Comparison of ENCODE assay signal across 17 cellular contexts in genomic region chr4:84263415-84263814, GRCh38.
A peak's percentile ranks its signal among the peaks of the same experiment; 100 is the strongest.
DNase-seq lines count a peak whose midpoint lies in the region; ATAC-seq and TF ChIP-seq lines count a peak whose summit lies in the region.
"Had no signal": no experiment of that assay in that cellular context is flagged by ENCODE, and none has a peak within 500 bp of the region (broad histone marks: within the 10 kb centered on the region; RNA-seq: fewer than 3 reads in every experiment).

No MANE protein-coding gene starts in this region.

- DNase-seq in SKM-1 treated with dmso at 0.1 percent for 144 hours (lab: John Stamatoyannopoulos, UW; ENCODE audit: unreplicated experiment) = peak; percentile 5
- DNase-seq in SKM-1 (lab: John Stamatoyannopoulos, UW; ENCODE audit: unreplicated experiment) = no peak
- peak; percentile 60 for DNase-seq in Karpas-422
- DNase-seq in superior temporal gyrus (ENCODE audit: extremely low spot score) = no peak
- no peak for DNase-seq in GM23338 (ENCODE audit: low spot score)
- DNase-seq in NCI-H187 (lab: John Stamatoyannopoulos, UW) = no peak
- no peak for DNase-seq in NCI-H345 (lab: John Stamatoyannopoulos, UW)
- DNase-seq: activated naive CD8-positive, alpha-beta T cell treated with anti-CD3 and anti-CD28 coated beads, Interleukin-2, amount 10 ng/mL, durations not matched to agents 7 days and 5 days; NCI-H1436 treated with DMSO at 0.1 percent for 48 hours; NK-92 treated with Interleukin-12 subunit alpha and Interleukin-12 subunit beta, amount 100 ng/mL, for 24 hours; right cardiac atrium; stimulated activated naive B cell treated with anti-CD40 and anti-IgM and Interleukin-4, amounts not matched to agents 10 μg/mL and 1 μg/mL and 100 μg/mL, for 72 hours; thyroid gland had no signal

- H3K9ac ChIP-seq in Karpas-422 (ENCODE audit: low read length) = no peak overlapping the region

- H3K27ac Mint-ChIP-seq in GM23338 = no peak overlapping the region
- H3K27ac Mint-ChIP-seq: activated naive CD8-positive, alpha-beta T cell treated with anti-CD3 and anti-CD28 coated beads, Interleukin-2, amount 10 ng/mL, durations not matched to agents 7 days and 5 days; stimulated activated naive B cell treated with anti-CD40 and anti-IgM and Interleukin-4, amounts not matched to agents 10 μg/mL and 1 μg/mL and 100 μg/mL, for 72 hours; WTC11 had no signal

- H3K27ac ChIP-seq in Karpas-422 (ENCODE audit: low read length) (no peak overlapping the region), GM23338 (ENCODE audit: low read depth) (no peak overlapping the region)
- H3K27ac ChIP-seq: hepatocyte, thyroid gland had no signal

- no peak overlapping the region for H2AFZ ChIP-seq in Karpas-422 (ENCODE audit: low read length)
- H2AFZ ChIP-seq in GM23338 = no peak overlapping the region
- H2AFZ ChIP-seq: hepatocyte had no signal

- H3K27me3 Mint-ChIP-seq in GM23338 (ENCODE audit: insufficient read depth, low read depth, poor library complexity) = no peaks in the 10 kb centered on the region
- H3K27me3 Mint-ChIP-seq: activated naive CD8-positive, alpha-beta T cell treated with anti-CD3 and anti-CD28 coated beads, Interleukin-2, amount 10 ng/mL, durations not matched to agents 7 days and 5 days; stimulated activated naive B cell treated with anti-CD40 and anti-IgM and Interleukin-4, amounts not matched to agents 10 μg/mL and 1 μg/mL and 100 μg/mL, for 72 hours had no signal

- H3K4me1 Mint-ChIP-seq in GM23338 = peaks cover 2% of the 10 kb centered on the region; the same call in 1 of the 3 replicates
- H3K4me1 Mint-ChIP-seq: activated naive CD8-positive, alpha-beta T cell treated with anti-CD3 and anti-CD28 coated beads, Interleukin-2, amount 10 ng/mL, durations not matched to agents 7 days and 5 days; stimulated activated naive B cell treated with anti-CD40 and anti-IgM and Interleukin-4, amounts not matched to agents 10 μg/mL and 1 μg/mL and 100 μg/mL, for 72 hours had no signal

- H3K27me3 ChIP-seq in Karpas-422 (ENCODE audit: low read length) = no peaks in the 10 kb centered on the region
- no peaks in the 10 kb centered on the region for H3K27me3 ChIP-seq in GM23338 (ENCODE audit: insufficient read depth)
- H3K27me3 ChIP-seq: hepatocyte, thyroid gland had no signal

- H3K36me3 ChIP-seq in Karpas-422 (ENCODE audit: insufficient read depth, low read length) = no peaks in the 10 kb centered on the region
- H3K36me3 ChIP-seq in GM23338 (ENCODE audit: insufficient read depth) = no peaks in the 10 kb centered on the region
- H3K36me3 ChIP-seq: thyroid gland had no signal

- H3K4me3 Mint-ChIP-seq in GM23338 = no peak overlapping the region
- H3K4me3 Mint-ChIP-seq: activated naive CD8-positive, alpha-beta T cell treated with anti-CD3 and anti-CD28 coated beads, Interleukin-2, amount 10 ng/mL, durations not matched to agents 7 days and 5 days; stimulated activated naive B cell treated with anti-CD40 and anti-IgM and Interleukin-4, amounts not matched to agents 10 μg/mL and 1 μg/mL and 100 μg/mL, for 72 hours; WTC11 had no signal

- no peaks in the 10 kb centered on the region for H4K20me1 ChIP-seq in Karpas-422 (ENCODE audit: insufficient read depth, low read depth, low read length)
- no peaks in the 10 kb centered on the region for H4K20me1 ChIP-seq in GM23338 (replicated peaks; ENCODE audit: insufficient read depth)

- H3K9me2 ChIP-seq in Karpas-422 (replicated peaks; ENCODE audit: insufficient read depth, low read length) = no peaks in the 10 kb centered on the region
- H3K9me2 ChIP-seq in GM23338 (ENCODE audit: insufficient read depth) = peaks cover 2% of the 10 kb centered on the region; the same call in 1 of the 2 replicates

- no peaks in the 10 kb centered on the region for H3K79me2 ChIP-seq in Karpas-422 (ENCODE audit: low read length)
- H3K79me2 ChIP-seq in GM23338 (replicated peaks; ENCODE audit: insufficient read depth) = no peaks in the 10 kb centered on the region
- H3K79me2 ChIP-seq: hepatocyte had no signal

- no peaks in the 10 kb centered on the region for H3F3A ChIP-seq in GM23338 (replicated peaks; ENCODE audit: low read depth)

- no peak overlapping the region for H3K4me3 ChIP-seq in Karpas-422 (ENCODE audit: low read length)
- H3K4me3 ChIP-seq in GM23338 = no peak overlapping the region
- H3K4me3 ChIP-seq: hepatocyte, lung, thyroid gland had no signal

- no peak for TF ChIP-seq CTCF in GM23338 (conservative IDR thresholded peaks at IDR 0.05; ENCODE audit: low read depth in 2 of 2)

- no peaks in the 10 kb centered on the region for H3K9me3 ChIP-seq in Karpas-422 (ENCODE audit: low read length)
- H3K9me3 ChIP-seq: thyroid gland had no signal

- peaks cover 10% of the 10 kb centered on the region; the same call in 2 of the 3 replicates for H3K9me3 Mint-ChIP-seq in GM23338
- H3K9me3 Mint-ChIP-seq: activated naive CD8-positive, alpha-beta T cell treated with anti-CD3 and anti-CD28 coated beads, Interleukin-2, amount 10 ng/mL, durations not matched to agents 7 days and 5 days had no signal

- no peaks in the 10 kb centered on the region for H3K4me1 ChIP-seq in Karpas-422 (ENCODE audit: low read length)
- no peaks in the 10 kb centered on the region for H3K4me1 ChIP-seq in GM23338 (ENCODE audit: insufficient read depth)
- H3K4me1 ChIP-seq: thyroid gland had no signal

- no peak overlapping the region for H3K4me2 ChIP-seq in Karpas-422 (ENCODE audit: low read depth, low read length, poor library complexity, severe bottlenecking)
- H3K4me2 ChIP-seq in GM23338 = no peak overlapping the region
- H3K4me2 ChIP-seq: hepatocyte had no signal

- ATAC-seq in HG02759 (IDR thresholded peaks at IDR 0.05; ENCODE audit: unreplicated experiment) (peak; percentile 36), GM23338 (no peak)
- ATAC-seq: right cardiac atrium; stimulated activated naive B cell treated with anti-CD40 and anti-IgM and Interleukin-4, amounts not matched to agents 10 μg/mL and 1 μg/mL and 100 μg/mL, for 72 hours; WTC11 had no signal

- H3K36me3 Mint-ChIP-seq in GM23338 (ENCODE audit: low read depth) = peaks cover 5% of the 10 kb centered on the region; the same call in 2 of the 3 replicates
- H3K36me3 Mint-ChIP-seq: activated naive CD8-positive, alpha-beta T cell treated with anti-CD3 and anti-CD28 coated beads, Interleukin-2, amount 10 ng/mL, durations not matched to agents 7 days and 5 days; stimulated activated naive B cell treated with anti-CD40 and anti-IgM and Interleukin-4, amounts not matched to agents 10 μg/mL and 1 μg/mL and 100 μg/mL, for 72 hours had no signal

TF ChIP-seq in GM23338, 12 proteins besides CTCF, POLR2A, EP300 and RAD21 (continues in another document):
- no peak for TF ChIP-seq ZNF331 (CRISPR knock-in tag; IDR thresholded peaks at IDR 0.05; ENCODE audit: low read depth)
- TF ChIP-seq POLR2AphosphoS5 (IDR thresholded peaks at IDR 0.05; ENCODE audit: low read depth) = no peak
- no peak for TF ChIP-seq EZH2phosphoT487 (IDR thresholded peaks at IDR 0.05; ENCODE audit: unreplicated experiment)

Comparison
In these comparisons a context has a peak if more than half of its experiments do, and no peak if none do; other contexts are left out.
1. DNase-seq: peak in SKM-1 treated with dmso at 0.1 percent for 144 hours (single experiment) and Karpas-422 (single experiment); none in SKM-1 (single experiment), superior temporal gyrus (single experiment), GM23338 (single experiment), NCI-H187 (0 of 2) and NCI-H345 (single experiment).